Comparison of ENCODE assay signal across 8 cellular contexts in the genomic region with DNA sequence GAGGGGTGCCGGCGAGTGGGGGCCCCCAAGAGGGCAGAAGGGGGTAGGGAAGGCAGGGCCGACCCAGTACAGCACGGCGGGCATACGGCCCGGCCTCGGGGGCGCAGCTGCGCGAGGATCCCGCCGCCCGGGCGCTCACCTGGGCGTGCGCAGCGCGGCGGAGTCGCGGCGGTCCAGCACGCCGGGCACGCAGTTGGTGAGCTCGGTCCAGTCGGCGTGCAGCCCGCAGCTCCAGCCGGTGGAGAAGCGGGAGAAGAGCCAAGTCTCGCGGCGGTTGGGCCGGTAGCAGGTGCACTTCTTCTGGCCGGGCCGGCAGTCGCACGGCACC. TPM values are rescaled to one million over a fixed set of nuclear protein-coding genes. Genes with fewer than 3 reads are reported as not detected.
DNase-seq lines count a peak whose midpoint lies in the region; ATAC-seq, FAIRE-seq and TF ChIP-seq lines count a peak whose summit lies in the region.
"Not testable (repeated sequence)": the region's sequence is repeated elsewhere in the genome, so short reads cannot be mapped to it uniquely, and the experiment has no call there.

No MANE protein-coding gene starts in this region.

- H3K9me1 ChIP-seq in keratinocyte (ENCODE audit: control insufficient read depth, extremely low read depth, insufficient read depth, low read length) = not testable (repeated sequence)

- not testable (repeated sequence) for H2BK5ac ChIP-seq in neuronal stem cell (ENCODE audit: low read length)

- intact Hi-C loops in thyroid gland (cut with DNase I) = loop anchor here (10.0 kb wide), 1 partner anchor 417 kb away; no protein-coding TSS in a partner anchor

- H3K4me1 ChIP-seq in DOHH2 (ENCODE audit: control insufficient read depth, low read length) (peaks cover 21% of the 10 kb centered on the region), OCI-LY3 (ENCODE audit: low read length) (peaks cover 12% of the 10 kb centered on the region), endodermal cell (ENCODE audit: control insufficient read depth, insufficient read depth, low read length) (peaks cover 24% of the 10 kb centered on the region), keratinocyte (ENCODE audit: control insufficient read depth, extremely low read depth, insufficient read depth, low read length) (peaks cover 18% of the 10 kb centered on the region), neuronal stem cell (ENCODE audit: control insufficient read depth in 2 of 2, insufficient read depth in 1 of 2, low read depth in 1 of 2, low read length in 2 of 2) (peaks cover 31 to 33% of the 10 kb centered on the region in 2 donors), thyroid gland (peaks cover 29 to 52% of the 10 kb centered on the region in 2 donors)

- H3K4me3 Mint-ChIP-seq in activated naive CD4-positive, alpha-beta T cell treated with anti-CD3 and anti-CD28 coated beads, Interleukin-2, amount 10 ng/mL, durations not matched to agents 7 days and 5 days = peak overlapping the region; percentile 83
- peak overlapping the region; percentile 95 for H3K4me3 Mint-ChIP-seq in endodermal cell

- not testable (repeated sequence) for H4K91ac ChIP-seq in neuronal stem cell (ENCODE audit: low read depth, low read length, poor library complexity)

- not testable (repeated sequence) for TF ChIP-seq POLR2A in thyroid gland (IDR thresholded peaks at IDR 0.05)

- H3K27ac Mint-ChIP-seq in activated naive CD4-positive, alpha-beta T cell treated with anti-CD3 and anti-CD28 coated beads, Interleukin-2, amount 10 ng/mL, durations not matched to agents 7 days and 5 days = not testable (repeated sequence)
- H3K27ac Mint-ChIP-seq in endodermal cell = peak overlapping the region; percentile 87

- peak overlapping the region; percentile 77 for H3K4me3 ChIP-seq in DOHH2 (ENCODE audit: low read length)
- peak overlapping the region; percentile 98 for H3K4me3 ChIP-seq in OCI-LY3 (ENCODE audit: low read length)
- peak overlapping the region; percentile 88 for H3K4me3 ChIP-seq in endodermal cell (ENCODE audit: low read length)
- H3K4me3 ChIP-seq in keratinocyte (ENCODE audit: control insufficient read depth in 2 of 3, extremely low read depth in 1 of 3, insufficient read depth in 2 of 3, low read depth in 1 of 3, low read length in 3 of 3) = peak overlapping the region; percentile 69 to 93 (median 69)
- peak overlapping the region; percentile 95 to 97 for H3K4me3 ChIP-seq in neuronal stem cell (ENCODE audit: low read length in 2 of 2)
- peak overlapping the region; percentile 39 to 64 (median 63) for H3K4me3 ChIP-seq in thyroid gland (replicated peaks in 1 of 3)

- not testable (repeated sequence) for H3F3A ChIP-seq in DOHH2 (ENCODE audit: control insufficient read depth, insufficient read depth)

- peak overlapping the region; percentile 97 for H3K14ac ChIP-seq in neuronal stem cell (ENCODE audit: low read length)

- peak overlapping the region; percentile 81 for H3K4me2 ChIP-seq in DOHH2 (ENCODE audit: low read length)
- peak overlapping the region; percentile 99 for H3K4me2 ChIP-seq in OCI-LY3 (ENCODE audit: low read length)
- H3K4me2 ChIP-seq in keratinocyte (ENCODE audit: control insufficient read depth, extremely low read depth, insufficient read depth, low read depth, low read length) = peak overlapping the region; percentile 67
- peak overlapping the region; percentile 97 for H3K4me2 ChIP-seq in neuronal stem cell (ENCODE audit: insufficient read depth, low read length, poor library complexity, severe bottlenecking)

- not testable (repeated sequence) for H3K9me3 Mint-ChIP-seq in activated naive CD4-positive, alpha-beta T cell treated with anti-CD3 and anti-CD28 coated beads, Interleukin-2, amount 10 ng/mL, durations not matched to agents 7 days and 5 days; endodermal cell

- 1% methylated on average over 15 of the region's 40 CpGs; no CpG with 5 or more reads in 1 of the 2 experiments for WGBS in endodermal cell (ENCODE audit: insufficient coverage in 1 of 2, insufficient read length in 1 of 2), 2 experiments
- WGBS in neuronal stem cell (ENCODE audit: extremely low coverage in 2 of 2, insufficient read length in 2 of 2, insufficient replicate concordance in 1 of 2), 2 donors = no CpG with 5 or more reads among the region's 40 CpGs
- WGBS in thyroid gland, 2 donors = 2% methylated on average over 28 of the region's 40 CpGs; no CpG with 5 or more reads in 1 of the 2 donors

- peaks cover 44% of the 10 kb centered on the region for H3K27me3 Mint-ChIP-seq in activated naive CD4-positive, alpha-beta T cell treated with anti-CD3 and anti-CD28 coated beads, Interleukin-2, amount 10 ng/mL, durations not matched to agents 7 days and 5 days
- peaks cover 17% of the 10 kb centered on the region for H3K27me3 Mint-ChIP-seq in endodermal cell (ENCODE audit: insufficient read depth)

- peak overlapping the region; percentile 91 for H2AK5ac ChIP-seq in neuronal stem cell (ENCODE audit: low read depth, low read length)

- peaks cover 29% of the 10 kb centered on the region for H3K79me1 ChIP-seq in neuronal stem cell (ENCODE audit: low read depth, low read length)

- not testable (repeated sequence) for H2BK120ac ChIP-seq in neuronal stem cell (ENCODE audit: low read depth, low read length)

- H4K20me1 ChIP-seq in DOHH2 (ENCODE audit: control insufficient read depth, insufficient read depth, low read depth, low read length) = peaks cover 24% of the 10 kb centered on the region
- H4K20me1 ChIP-seq in OCI-LY3 (ENCODE audit: insufficient read depth, low read length) = peaks cover 53% of the 10 kb centered on the region
- H4K20me1 ChIP-seq in keratinocyte (ENCODE audit: control insufficient read depth, extremely low read depth, insufficient read depth, low read length) = peaks cover 41% of the 10 kb centered on the region

- H3K9me2 ChIP-seq in DOHH2 (replicated peaks; ENCODE audit: control insufficient read depth, low read length) = not testable (repeated sequence)

- peak overlapping the region; percentile 94 for H3K18ac ChIP-seq in neuronal stem cell (ENCODE audit: low read length)

- not testable (repeated sequence) for H3K4ac ChIP-seq in neuronal stem cell (ENCODE audit: low read length)

- not testable (repeated sequence) for H2BK12ac ChIP-seq in neuronal stem cell (ENCODE audit: low read length)

- H3K36me3 Mint-ChIP-seq in activated naive CD4-positive, alpha-beta T cell treated with anti-CD3 and anti-CD28 coated beads, Interleukin-2, amount 10 ng/mL, durations not matched to agents 7 days and 5 days = not testable (repeated sequence)
- peaks cover 20% of the 10 kb centered on the region for H3K36me3 Mint-ChIP-seq in endodermal cell (ENCODE audit: low read depth)

- peak; percentile 0 for ATAC-seq in HG02610 (IDR thresholded peaks at IDR 0.05; ENCODE audit: unreplicated experiment)

- CTCF ChIA-PET in activated naive CD4-positive, alpha-beta T cell treated with anti-CD3 and anti-CD28 coated beads, Interleukin-2, amount 10 ng/mL, durations not matched to agents 7 days and 5 days (lab: Charles Lee) = not testable (repeated sequence)

- not testable (repeated sequence) for H3K9me3 ChIP-seq in DOHH2 (ENCODE audit: control insufficient read depth, insufficient read depth, low read length); OCI-LY3 (ENCODE audit: insufficient read depth, low read length); endodermal cell (ENCODE audit: control insufficient read depth, low read length); keratinocyte (ENCODE audit: control insufficient read depth, low read depth, low read length); neuronal stem cell (replicated peaks in 1 of 2; ENCODE audit: control insufficient read depth in 2 of 2, insufficient read depth in 1 of 2, low read depth in 1 of 2, low read length in 2 of 2); thyroid gland

- not testable (repeated sequence) for H4K8ac ChIP-seq in neuronal stem cell (ENCODE audit: low read depth, low read length)

- H3K27ac ChIP-seq in DOHH2 (ENCODE audit: low read depth, low read length); OCI-LY3 (ENCODE audit: low read length); endodermal cell (ENCODE audit: low read depth, low read length); keratinocyte (ENCODE audit: control insufficient read depth, insufficient read depth, low read length); neuronal stem cell (replicated peaks; ENCODE audit: low read length): not testable (repeated sequence)
- peak overlapping the region in 1 of 3 donors; percentile 53 for H3K27ac ChIP-seq in thyroid gland

- FAIRE-seq in keratinocyte (lab: Jason Lieb, UNC) = not testable (repeated sequence)

- peak overlapping the region; percentile 75 for H2BK15ac ChIP-seq in neuronal stem cell (ENCODE audit: low read length)

- DNase-seq in activated naive CD4-positive, alpha-beta T cell treated with anti-CD3 and anti-CD28 coated beads, Interleukin-2, amount 10 ng/mL, durations not matched to agents 7 days and 5 days; endodermal cell; keratinocyte (ENCODE audit: low read depth, low spot score); neuronal stem cell (ENCODE audit: low spot score); thyroid gland: not testable (repeated sequence)

- TF ChIP-seq CTCF in DOHH2 (IDR thresholded peaks at IDR 0.05; ENCODE audit: low read depth, low read length, poor library complexity, severe bottlenecking); OCI-LY3 (IDR thresholded peaks at IDR 0.05; ENCODE audit: low read depth, low read length); endodermal cell (conservative IDR thresholded peaks at IDR 0.05); keratinocyte (optimal IDR thresholded peaks at IDR 0.05 in 1 of 3, IDR thresholded peaks at IDR 0.05 in 1 of 3, conservative IDR thresholded peaks at IDR 0.05 in 1 of 3; ENCODE audit: extremely low read depth in 1 of 3, insufficient read depth in 2 of 3, low read length in 3 of 3); thyroid gland (IDR thresholded peaks at IDR 0.05): not testable (repeated sequence)

- dilution Hi-C loops in keratinocyte (cut with MboI; ENCODE audit: extremely low pct_ligation_motif_present, low sequenced_read_pairs) = not testable (repeated sequence)

- H3K4me1 Mint-ChIP-seq in activated naive CD4-positive, alpha-beta T cell treated with anti-CD3 and anti-CD28 coated beads, Interleukin-2, amount 10 ng/mL, durations not matched to agents 7 days and 5 days = peaks cover 21% of the 10 kb centered on the region
- peaks cover 43% of the 10 kb centered on the region for H3K4me1 Mint-ChIP-seq in endodermal cell

- peak overlapping the region; percentile 96 for H3K23ac ChIP-seq in neuronal stem cell (ENCODE audit: low read depth, low read length, poor library complexity)

- H3K9ac ChIP-seq in OCI-LY3 (ENCODE audit: low read length) = peak overlapping the region; percentile 75
- H3K9ac ChIP-seq in endodermal cell (ENCODE audit: extremely low read depth, low read length, poor library complexity, severe bottlenecking) = peak overlapping the region; percentile 77
- peak overlapping the region; percentile 58 for H3K9ac ChIP-seq in keratinocyte (ENCODE audit: control insufficient read depth, extremely low read depth, insufficient read depth, low read length)
- peak overlapping the region; percentile 92 for H3K9ac ChIP-seq in neuronal stem cell (ENCODE audit: low read depth, low read length, poor library complexity)

- H3K27me3 ChIP-seq in DOHH2 (ENCODE audit: control insufficient read depth, low read length) = peaks cover 17% of the 10 kb centered on the region
- not testable (repeated sequence) for H3K27me3 ChIP-seq in OCI-LY3 (ENCODE audit: low read depth, low read length); endodermal cell (ENCODE audit: control insufficient read depth, insufficient read depth, low read length, poor library complexity, severe bottlenecking); keratinocyte (ENCODE audit: control insufficient read depth, extremely low read depth, insufficient read depth, low read length); thyroid gland
- peaks cover 0 to 24% (median 0%) of the 10 kb centered on the region in 3 experiments for H3K27me3 ChIP-seq in neuronal stem cell (ENCODE audit: control insufficient read depth in 3 of 3, insufficient read depth in 3 of 3, low read depth in 1 of 3, low read length in 3 of 3)

- H3K79me2 ChIP-seq in DOHH2 (ENCODE audit: control insufficient read depth, low read length) (peaks cover 50% of the 10 kb centered on the region), OCI-LY3 (ENCODE audit: low read length) (peaks cover 51% of the 10 kb centered on the region), keratinocyte (ENCODE audit: control insufficient read depth, insufficient read depth, low read length) (peaks cover 50% of the 10 kb centered on the region)

- H2AFZ ChIP-seq in OCI-LY3 (ENCODE audit: low read depth, low read length); neuronal stem cell (ENCODE audit: low read length): not testable (repeated sequence)
- H2AFZ ChIP-seq in keratinocyte (ENCODE audit: control insufficient read depth, low read length) = peak overlapping the region; percentile 3

- H3K36me3 ChIP-seq in DOHH2 (ENCODE audit: control insufficient read depth, low read length) (peaks cover 11% of the 10 kb centered on the region; the same call in 1 of the 2 replicates), OCI-LY3 (replicated peaks; ENCODE audit: low read depth, low read length) (peaks cover 14% of the 10 kb centered on the region), endodermal cell (ENCODE audit: control insufficient read depth, insufficient read depth, low read length) (peaks cover 39% of the 10 kb centered on the region), neuronal stem cell (replicated peaks in 1 of 2; ENCODE audit: control insufficient read depth in 2 of 2, insufficient read depth in 2 of 2, low read length in 2 of 2) (peaks cover 3 to 39% of the 10 kb centered on the region in 2 donors)
- H3K36me3 ChIP-seq in keratinocyte (ENCODE audit: control insufficient read depth in 2 of 2, extremely low read depth in 1 of 2, insufficient read depth in 2 of 2, low read length in 2 of 2); thyroid gland: not testable (repeated sequence)

RNA-seq across cellular contexts. Expression of a gene that starts 0.8 kb away (rescaled TPM):
- total RNA-seq in endodermal cell = 100 to 1,000 TPM in 1 of 2 donors, 10 to 100 TPM in 1; 93.0 to 106 TPM
- polyA plus RNA-seq in endodermal cell (2013, experiment 1 of 2) = 81.5 TPM
- polyA plus RNA-seq in endodermal cell (2013, experiment 2 of 2) = 79.0 TPM
- polyA plus RNA-seq in keratinocyte = 6.3 to 10.1 TPM (median 9.2 TPM) in 3 replicates
- polyA plus RNA-seq in keratinocyte (2011; ENCODE audit: low read depth) = 6.5 TPM
- 4.5 and 10.8 TPM in 2 replicates for polyA plus RNA-seq in keratinocyte (2011; cell fraction: cytosol; rRNA removed)
- 11.0 and 15.0 TPM in 2 replicates for polyA plus RNA-seq in keratinocyte (2011; cell fraction: nucleus; rRNA removed)
- 11.0 and 20.8 TPM in 2 replicates for polyA plus RNA-seq in keratinocyte (2012; ENCODE audit: low replicate concordance)
- 10.4 to 23.9 TPM (median 14.1 TPM) in 3 replicates for polyA minus RNA-seq in keratinocyte
- polyA minus RNA-seq in keratinocyte (2011; cell fraction: cytosol; rRNA and poly(A)+ RNA removed) = 30.3 TPM
- 17.5 and 18.5 TPM in 2 replicates for polyA minus RNA-seq in keratinocyte (2011; cell fraction: nucleus; rRNA and poly(A)+ RNA removed)
- 32.8 TPM for polyA plus RNA-seq in neuronal stem cell (2013, experiment 1 of 2)
- polyA plus RNA-seq in neuronal stem cell (2013, experiment 2 of 2) = 32.8 TPM
- 10 to 100 TPM; 27.1 to 35.6 (median 32.5) TPM for total RNA-seq in thyroid gland
